Comparison of ENCODE assay signal across 8 cellular contexts in genomic region chr3:38496131-38496910, GRCh38. TPM values are rescaled to one million over a fixed set of nuclear protein-coding genes. Genes with fewer than 3 reads are reported as not detected.
DNase-seq lines count a peak whose midpoint lies in the region; ATAC-seq, FAIRE-seq and TF ChIP-seq lines count a peak whose summit lies in the region.

Gene EXOG (plus strand): TSS chr3:38496340. CDS start chr3:38496368, 28 bp downstream.

- H3K36me3 ChIP-seq in ES-I3 (ENCODE audit: insufficient read depth, low read length) (no peaks in the 10 kb centered on the region), Loucy (ENCODE audit: insufficient read depth, low read length) (peaks cover 3% of the 10 kb centered on the region; the same call in 1 of the 2 replicates), RWPE2 (ENCODE audit: low read depth) (peaks cover 17% of the 10 kb centered on the region)

- no peaks in the 10 kb centered on the region for H3K9me3 Mint-ChIP-seq in activated T-helper 2 cell treated with anti-CD3 and anti-CD28 coated beads, Interferon-gamma antibody, Interleukin-2, Interleukin-4, amounts not matched to agents 10 μg/mL and 5 μg/mL and 100 μg/mL, durations not matched to agents 14 hours and 24 hours and 36 hours
- H3K9me3 Mint-ChIP-seq in natural killer cell treated with Interleukin-12 subunit alpha and Interleukin-12 subunit beta and Interleukin-15 and Interleukin-18, amount 100 ng/mL, for 72 hours, result no peaks in the 10 kb centered on the region

- peak; percentile 90 for ATAC-seq in RWPE2 (ENCODE audit: low read depth)
- ATAC-seq in natural killer cell treated with Interleukin-12 subunit alpha and Interleukin-12 subunit beta and Interleukin-15 and Interleukin-18, amount 100 ng/mL, for 72 hours, result peak; percentile 96
- ATAC-seq in stimulated activated naive CD8-positive, alpha-beta T cell treated with anti-CD3 and anti-CD28 coated beads, Interleukin-15, Interleukin-2, amounts not matched to agents 100 U/mL and 50 U/mL, for 24 hours, result peak; percentile 91

- H3K79me2 ChIP-seq in Loucy (ENCODE audit: insufficient read depth, low read length), result peaks cover 25% of the 10 kb centered on the region

- peaks cover 23% of the 10 kb centered on the region for H3K36me3 Mint-ChIP-seq in activated T-helper 2 cell treated with anti-CD3 and anti-CD28 coated beads, Interferon-gamma antibody, Interleukin-2, Interleukin-4, amounts not matched to agents 10 μg/mL and 5 μg/mL and 100 μg/mL, durations not matched to agents 14 hours and 24 hours and 36 hours (ENCODE audit: low read depth)
- H3K36me3 Mint-ChIP-seq in natural killer cell treated with Interleukin-12 subunit alpha and Interleukin-12 subunit beta and Interleukin-15 and Interleukin-18, amount 100 ng/mL, for 72 hours, result peaks cover 4% of the 10 kb centered on the region

- peak; percentile 52 for TF ChIP-seq POLR2A in H54 (IDR thresholded peaks at IDR 0.05; ENCODE audit: low read depth, low read length)

- H3K27ac Mint-ChIP-seq in activated T-helper 2 cell treated with anti-CD3 and anti-CD28 coated beads, Interferon-gamma antibody, Interleukin-2, Interleukin-4, amounts not matched to agents 10 μg/mL and 5 μg/mL and 100 μg/mL, durations not matched to agents 14 hours and 24 hours and 36 hours, result peak within 1 kb of the TSS; percentile 82
- peak within 1 kb of the TSS; percentile 73 to 96 for H3K27ac Mint-ChIP-seq in natural killer cell treated with Interleukin-12 subunit alpha and Interleukin-12 subunit beta and Interleukin-15 and Interleukin-18, amount 100 ng/mL, for 72 hours

- H3F3A ChIP-seq in Loucy (ENCODE audit: low read depth), result no peaks in the 10 kb centered on the region

- peaks cover 15% of the 10 kb centered on the region for H3K4me1 Mint-ChIP-seq in activated T-helper 2 cell treated with anti-CD3 and anti-CD28 coated beads, Interferon-gamma antibody, Interleukin-2, Interleukin-4, amounts not matched to agents 10 μg/mL and 5 μg/mL and 100 μg/mL, durations not matched to agents 14 hours and 24 hours and 36 hours (ENCODE audit: low read depth)
- H3K4me1 Mint-ChIP-seq in natural killer cell treated with Interleukin-12 subunit alpha and Interleukin-12 subunit beta and Interleukin-15 and Interleukin-18, amount 100 ng/mL, for 72 hours (ENCODE audit: low read depth in 2 of 2), result peaks cover 19 to 22% of the 10 kb centered on the region in 2 donors

- H4K20me1 ChIP-seq in Loucy (ENCODE audit: insufficient read depth, low read length, poor library complexity, severe bottlenecking), result peaks cover 3% of the 10 kb centered on the region

- no peaks in the 10 kb centered on the region for H3K9me3 ChIP-seq in ES-I3 (ENCODE audit: control insufficient read depth, insufficient read depth, low read length)
- H3K9me3 ChIP-seq in Loucy (ENCODE audit: insufficient read depth, low read depth, low read length), result no peaks in the 10 kb centered on the region
- no peaks in the 10 kb centered on the region for H3K9me3 ChIP-seq in RWPE2 (ENCODE audit: severe bottlenecking)

- H3K4me3 Mint-ChIP-seq in activated T-helper 2 cell treated with anti-CD3 and anti-CD28 coated beads, Interferon-gamma antibody, Interleukin-2, Interleukin-4, amounts not matched to agents 10 μg/mL and 5 μg/mL and 100 μg/mL, durations not matched to agents 14 hours and 24 hours and 36 hours (ENCODE audit: low read depth), result peak within 1 kb of the TSS; percentile 91
- H3K4me3 Mint-ChIP-seq in natural killer cell treated with Interleukin-12 subunit alpha and Interleukin-12 subunit beta and Interleukin-15 and Interleukin-18, amount 100 ng/mL, for 72 hours, result peak within 1 kb of the TSS; percentile 90

- H3K27me3 Mint-ChIP-seq in activated T-helper 2 cell treated with anti-CD3 and anti-CD28 coated beads, Interferon-gamma antibody, Interleukin-2, Interleukin-4, amounts not matched to agents 10 μg/mL and 5 μg/mL and 100 μg/mL, durations not matched to agents 14 hours and 24 hours and 36 hours (ENCODE audit: low read depth), result no peaks in the 10 kb centered on the region
- H3K27me3 Mint-ChIP-seq in natural killer cell treated with Interleukin-12 subunit alpha and Interleukin-12 subunit beta and Interleukin-15 and Interleukin-18, amount 100 ng/mL, for 72 hours, result no peaks in the 10 kb centered on the region

- TF ChIP-seq CTCF in Loucy (conservative IDR thresholded peaks at IDR 0.05; ENCODE audit: low read length), result peak; percentile 87
- peak; percentile 96 for TF ChIP-seq CTCF in RWPE2 (IDR thresholded peaks at IDR 0.05; ENCODE audit: poor library complexity, severe bottlenecking)
- peak; percentile 73 for TF ChIP-seq CTCF in fibroblast of pulmonary artery (IDR thresholded peaks at IDR 0.05; ENCODE audit: low read length, missing control alignments)

- peak within 1 kb of the TSS; percentile 96 for H3K4me3 ChIP-seq in Loucy (ENCODE audit: low read length, poor library complexity, severe bottlenecking)
- peak within 1 kb of the TSS; percentile 86 for H3K4me3 ChIP-seq in RWPE2 (ENCODE audit: severe bottlenecking)
- peak within 1 kb of the TSS; percentile 85 for H3K4me3 ChIP-seq in fibroblast of pulmonary artery (replicated peaks; ENCODE audit: low read depth, low read length)

- H2AFZ ChIP-seq in Loucy (ENCODE audit: low read length), result peak within 1 kb of the TSS; percentile 96

- peak within 1 kb of the TSS; percentile 93 for H3K4me2 ChIP-seq in Loucy (ENCODE audit: low read depth, low read length, poor library complexity, severe bottlenecking)

- no peaks in the 10 kb centered on the region for H3K9me2 ChIP-seq in Loucy (replicated peaks; ENCODE audit: low read depth, low read length)

- no peaks in the 10 kb centered on the region for H3K27me3 ChIP-seq in Loucy (ENCODE audit: insufficient read depth, low read length, poor library complexity, severe bottlenecking)
- no peaks in the 10 kb centered on the region for H3K27me3 ChIP-seq in RWPE2 (ENCODE audit: insufficient read depth, poor library complexity, severe bottlenecking)

- DNase-seq in H54 (ENCODE audit: insufficient read length, low spot score) (peak; percentile 95), RWPE2 (ENCODE audit: low spot score) (peak; percentile 92), fibroblast of pulmonary artery (ENCODE audit: low read depth) (peak; percentile 93)
- DNase-seq in activated T-helper 2 cell treated with anti-CD3 and anti-CD28 coated beads, Interferon-gamma antibody, Interleukin-2, Interleukin-4, amounts not matched to agents 10 μg/mL and 5 μg/mL and 100 μg/mL, durations not matched to agents 14 hours and 24 hours and 36 hours (ENCODE audit: low spot score), result peak; percentile 86
- peak; percentile 95 for DNase-seq in natural killer cell treated with Interleukin-12 subunit alpha and Interleukin-12 subunit beta and Interleukin-15 and Interleukin-18, amount 100 ng/mL, for 72 hours (ENCODE audit: low spot score)
- peak; percentile 98 for DNase-seq in stimulated activated naive CD8-positive, alpha-beta T cell treated with anti-CD3 and anti-CD28 coated beads, Interleukin-15, Interleukin-2, amounts not matched to agents 100 U/mL and 50 U/mL, for 24 hours

- H3K4me1 ChIP-seq in ES-I3 (ENCODE audit: insufficient read depth, low read length) (no peaks in the 10 kb centered on the region), Loucy (ENCODE audit: insufficient read depth, low read length, poor library complexity, severe bottlenecking) (peaks cover 31% of the 10 kb centered on the region), RWPE2 (ENCODE audit: insufficient read depth, poor library complexity, severe bottlenecking) (peaks cover 5% of the 10 kb centered on the region)

- intact Hi-C loops in activated T-helper 2 cell treated with anti-CD3 and anti-CD28 coated beads, Interferon-gamma antibody, Interleukin-2, Interleukin-4, amounts not matched to agents 10 μg/mL and 5 μg/mL and 100 μg/mL, durations not matched to agents 14 hours and 24 hours and 36 hours (cut with micrococcal nuclease), result loop anchor here (1.0 to 2.0 kb wide), 5 partner anchors 24 to 910 kb away; partner anchors contain the start of gene RPSA

- H3K27ac ChIP-seq in RWPE2 (ENCODE audit: poor library complexity, severe bottlenecking), result peak within 1 kb of the TSS; percentile 58

- peak within 1 kb of the TSS; percentile 88 for H3K9ac ChIP-seq in ES-I3 (ENCODE audit: low read depth, low read length)
- peak within 1 kb of the TSS; percentile 90 for H3K9ac ChIP-seq in Loucy (ENCODE audit: low read depth, low read length, poor library complexity, severe bottlenecking)

- FAIRE-seq in H54 (lab: Jason Lieb, UNC), result peak; percentile 82

RNA-seq across cellular contexts. Expression of gene EXOG, which starts in this region (rescaled TPM):
- 13.7 and 14.0 TPM in 2 replicates for total RNA-seq in activated T-helper 2 cell treated with anti-CD3 and anti-CD28 coated beads, Interferon-gamma antibody, Interleukin-2, Interleukin-4, amounts not matched to agents 10 μg/mL and 5 μg/mL and 100 μg/mL, durations not matched to agents 14 hours and 24 hours and 36 hours
- total RNA-seq in natural killer cell treated with Interleukin-12 subunit alpha and Interleukin-12 subunit beta and Interleukin-15 and Interleukin-18, amount 100 ng/mL, for 72 hours, result 10 to 100 TPM; 33.6 to 36.3 TPM

Comparison
In these comparisons a context has a peak if more than half of its experiments do, and no peak if none do; other contexts are left out.
1. Peak in every context shown above with its lines: DNase-seq, ATAC-seq, H3K4me3 ChIP-seq and H3K27ac ChIP-seq.